ENCODE assay signal across 1 cellular context in the genomic region with DNA sequence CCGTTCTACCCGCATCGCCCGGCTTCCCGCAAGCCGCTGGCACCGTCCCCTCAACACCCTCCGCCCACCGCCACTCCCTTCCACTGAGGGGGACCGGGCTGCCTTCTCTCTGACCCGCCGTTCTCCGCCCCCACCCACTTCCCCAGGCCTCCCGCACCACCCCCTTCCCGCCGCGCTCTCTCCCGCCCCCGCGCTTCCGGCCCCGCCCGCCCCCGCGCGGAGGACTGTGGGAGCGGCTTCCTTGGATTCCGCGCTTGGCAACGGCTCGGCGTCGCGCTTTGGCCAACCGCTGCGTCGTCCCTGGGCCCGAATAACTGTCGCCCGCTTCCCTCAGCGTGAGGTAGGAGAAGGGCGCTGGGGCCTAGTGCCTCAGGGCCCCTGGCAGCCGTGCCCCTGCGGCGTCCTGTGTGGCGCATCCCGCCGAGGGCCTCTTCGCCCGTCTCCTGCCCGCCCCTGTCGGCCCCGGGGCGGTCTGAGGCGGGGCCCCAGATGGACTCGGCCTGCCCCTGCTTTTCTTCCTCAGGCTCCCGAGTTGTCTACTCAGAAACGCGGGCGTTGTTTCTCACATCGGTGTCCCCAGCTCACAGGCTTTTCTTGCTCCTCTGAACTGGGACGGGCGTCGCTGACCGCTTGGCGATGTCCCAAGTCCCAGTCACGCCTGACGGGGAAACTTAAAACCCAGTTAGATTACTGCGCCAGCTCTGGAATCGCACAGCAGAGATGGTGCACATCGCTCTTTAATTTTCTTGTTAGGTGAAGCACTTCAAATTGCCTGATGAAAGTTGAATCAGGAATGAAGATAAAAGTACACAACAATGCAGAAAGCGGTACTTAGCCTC.
TF ChIP-seq lines count a peak whose summit lies in the region.

A gene with protein sequence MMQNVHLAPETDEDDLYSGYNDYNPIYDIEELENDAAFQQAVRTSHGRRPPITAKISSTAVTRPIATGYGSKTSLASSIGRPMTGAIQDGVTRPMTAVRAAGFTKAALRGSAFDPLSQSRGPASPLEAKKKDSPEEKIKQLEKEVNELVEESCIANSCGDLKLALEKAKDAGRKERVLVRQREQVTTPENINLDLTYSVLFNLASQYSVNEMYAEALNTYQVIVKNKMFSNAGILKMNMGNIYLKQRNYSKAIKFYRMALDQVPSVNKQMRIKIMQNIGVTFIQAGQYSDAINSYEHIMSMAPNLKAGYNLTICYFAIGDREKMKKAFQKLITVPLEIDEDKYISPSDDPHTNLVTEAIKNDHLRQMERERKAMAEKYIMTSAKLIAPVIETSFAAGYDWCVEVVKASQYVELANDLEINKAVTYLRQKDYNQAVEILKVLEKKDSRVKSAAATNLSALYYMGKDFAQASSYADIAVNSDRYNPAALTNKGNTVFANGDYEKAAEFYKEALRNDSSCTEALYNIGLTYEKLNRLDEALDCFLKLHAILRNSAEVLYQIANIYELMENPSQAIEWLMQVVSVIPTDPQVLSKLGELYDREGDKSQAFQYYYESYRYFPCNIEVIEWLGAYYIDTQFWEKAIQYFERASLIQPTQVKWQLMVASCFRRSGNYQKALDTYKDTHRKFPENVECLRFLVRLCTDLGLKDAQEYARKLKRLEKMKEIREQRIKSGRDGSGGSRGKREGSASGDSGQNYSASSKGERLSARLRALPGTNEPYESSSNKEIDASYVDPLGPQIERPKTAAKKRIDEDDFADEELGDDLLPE (plus strand): TSS at position 241 of the 839 bp plus-strand sequence. CDS start 7,229 bp downstream, outside the sequence.

TF ChIP-seq in GM12878, 131 proteins besides CTCF, POLR2A, EP300 and RAD21 (continued from another document and continues in another):
- TF ChIP-seq POLR2AphosphoS5 (IDR thresholded peaks at IDR 0.05; ENCODE audit: low read length) (peak; percentile 66), ZNF622 (IDR thresholded peaks at IDR 0.05) (no peak), RB1 (IDR thresholded peaks at IDR 0.05; ENCODE audit: borderline replicate concordance) (no peak), EZH2 (IDR thresholded peaks at IDR 0.05; ENCODE audit: borderline replicate concordance, control insufficient read depth, low read depth, low read length) (no peak), EED (IDR thresholded peaks at IDR 0.05; ENCODE audit: low read depth) (peak; percentile 2; the same call in 1 of the 2 replicates), SMC3 (IDR thresholded peaks at IDR 0.05; ENCODE audit: borderline replicate concordance, low read length) (no peak), LARP7 (IDR thresholded peaks at IDR 0.05) (peak; percentile 57; the same call in 1 of the 2 replicates), BMI1 (IDR thresholded peaks at IDR 0.05; ENCODE audit: borderline replicate concordance) (no peak), MEF2B (IDR thresholded peaks at IDR 0.05; ENCODE audit: partially characterized antibody, poor library complexity, severe bottlenecking) (no peak), CREM (IDR thresholded peaks at IDR 0.05; ENCODE audit: low read depth) (peak; percentile 24; the same call in 1 of the 2 replicates), BHLHE40 (IDR thresholded peaks at IDR 0.05; ENCODE audit: borderline replicate concordance in 1 of 2, low read depth in 2 of 2, low read length in 1 of 2) (peak; percentile 5 to 20; a peak in 1 of 4 replicates), SIN3A (IDR thresholded peaks at IDR 0.05; ENCODE audit: low read depth, low read length) (peak; percentile 91), BRCA1 (IDR thresholded peaks at IDR 0.05; ENCODE audit: low read depth, low read length) (no peak), POU2F2 (IDR thresholded peaks at IDR 0.05; ENCODE audit: borderline replicate concordance, low read depth, low read length) (no peak), RBBP5 (conservative IDR thresholded peaks at IDR 0.05) (no peak), SMAD1 (IDR thresholded peaks at IDR 0.05; ENCODE audit: low read depth, partially characterized antibody) (no peak), ZBED1 (IDR thresholded peaks at IDR 0.05; ENCODE audit: borderline replicate concordance) (no peak), RUNX3 (IDR thresholded peaks at IDR 0.05; ENCODE audit: low read length) (no peak), GABPA (IDR thresholded peaks at IDR 0.05; ENCODE audit: low read depth) (0 out of 2 replicates have a peak, but pooled peaks have one; percentile 36), MTA3 (IDR thresholded peaks at IDR 0.05; ENCODE audit: borderline replicate concordance, low read length) (no peak), RCOR1 (conservative IDR thresholded peaks at IDR 0.05; ENCODE audit: low read depth, low read length) (no peak), CBFB (IDR thresholded peaks at IDR 0.05; ENCODE audit: low read depth) (0 out of 2 replicates have a peak, but pooled peaks have one; percentile 46), IKZF2 (IDR thresholded peaks at IDR 0.05) (peak in 1 of 2 experiments; percentile 12; a peak in 2 of 4 replicates), SPI1 (IDR thresholded peaks at IDR 0.05; ENCODE audit: borderline replicate concordance, insufficient read depth, low read depth, low read length) (no peak), EGR1 (IDR thresholded peaks at IDR 0.05; ENCODE audit: borderline replicate concordance in 1 of 2, low read depth in 2 of 2, low read length in 2 of 2) (peak; percentile 16 to 96), MYB (IDR thresholded peaks at IDR 0.05; ENCODE audit: borderline replicate concordance, low read depth, low read length) (no peak), SMAD5 (IDR thresholded peaks at IDR 0.05; ENCODE audit: low read depth) (peak; percentile 18; the same call in 1 of the 2 replicates), CBX5 (IDR thresholded peaks at IDR 0.05; ENCODE audit: low read depth) (0 out of 2 replicates have a peak, but pooled peaks have one; percentile 10), CREB1 (IDR thresholded peaks at IDR 0.05; ENCODE audit: low read depth) (peak; percentile 59), POLR2AphosphoS2 (IDR thresholded peaks at IDR 0.05; ENCODE audit: low read depth, low read length) (no peak), TARDBP (IDR thresholded peaks at IDR 0.05; ENCODE audit: borderline replicate concordance) (no peak), SP1 (IDR thresholded peaks at IDR 0.05; ENCODE audit: low read depth, low read length) (no peak), IKZF1 (conservative IDR thresholded peaks at IDR 0.05) (peak; percentile 79), IRF4 (IDR thresholded peaks at IDR 0.05; ENCODE audit: low read depth, low read length) (no peak), GATAD2B (conservative IDR thresholded peaks at IDR 0.05; ENCODE audit: low read depth) (peak; percentile 61), MXI1 (IDR thresholded peaks at IDR 0.05; ENCODE audit: low read depth, low read length) (peak; percentile 73)
- TF ChIP-seq, protein P1, sequence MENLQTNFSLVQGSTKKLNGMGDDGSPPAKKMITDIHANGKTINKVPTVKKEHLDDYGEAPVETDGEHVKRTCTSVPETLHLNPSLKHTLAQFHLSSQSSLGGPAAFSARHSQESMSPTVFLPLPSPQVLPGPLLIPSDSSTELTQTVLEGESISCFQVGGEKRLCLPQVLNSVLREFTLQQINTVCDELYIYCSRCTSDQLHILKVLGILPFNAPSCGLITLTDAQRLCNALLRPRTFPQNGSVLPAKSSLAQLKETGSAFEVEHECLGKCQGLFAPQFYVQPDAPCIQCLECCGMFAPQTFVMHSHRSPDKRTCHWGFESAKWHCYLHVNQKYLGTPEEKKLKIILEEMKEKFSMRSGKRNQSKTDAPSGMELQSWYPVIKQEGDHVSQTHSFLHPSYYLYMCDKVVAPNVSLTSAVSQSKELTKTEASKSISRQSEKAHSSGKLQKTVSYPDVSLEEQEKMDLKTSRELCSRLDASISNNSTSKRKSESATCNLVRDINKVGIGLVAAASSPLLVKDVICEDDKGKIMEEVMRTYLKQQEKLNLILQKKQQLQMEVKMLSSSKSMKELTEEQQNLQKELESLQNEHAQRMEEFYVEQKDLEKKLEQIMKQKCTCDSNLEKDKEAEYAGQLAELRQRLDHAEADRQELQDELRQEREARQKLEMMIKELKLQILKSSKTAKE (IDR thresholded peaks at IDR 0.05; ENCODE audit: low read depth, poor library complexity, severe bottlenecking) = no peak
- TF ChIP-seq, protein P2, sequence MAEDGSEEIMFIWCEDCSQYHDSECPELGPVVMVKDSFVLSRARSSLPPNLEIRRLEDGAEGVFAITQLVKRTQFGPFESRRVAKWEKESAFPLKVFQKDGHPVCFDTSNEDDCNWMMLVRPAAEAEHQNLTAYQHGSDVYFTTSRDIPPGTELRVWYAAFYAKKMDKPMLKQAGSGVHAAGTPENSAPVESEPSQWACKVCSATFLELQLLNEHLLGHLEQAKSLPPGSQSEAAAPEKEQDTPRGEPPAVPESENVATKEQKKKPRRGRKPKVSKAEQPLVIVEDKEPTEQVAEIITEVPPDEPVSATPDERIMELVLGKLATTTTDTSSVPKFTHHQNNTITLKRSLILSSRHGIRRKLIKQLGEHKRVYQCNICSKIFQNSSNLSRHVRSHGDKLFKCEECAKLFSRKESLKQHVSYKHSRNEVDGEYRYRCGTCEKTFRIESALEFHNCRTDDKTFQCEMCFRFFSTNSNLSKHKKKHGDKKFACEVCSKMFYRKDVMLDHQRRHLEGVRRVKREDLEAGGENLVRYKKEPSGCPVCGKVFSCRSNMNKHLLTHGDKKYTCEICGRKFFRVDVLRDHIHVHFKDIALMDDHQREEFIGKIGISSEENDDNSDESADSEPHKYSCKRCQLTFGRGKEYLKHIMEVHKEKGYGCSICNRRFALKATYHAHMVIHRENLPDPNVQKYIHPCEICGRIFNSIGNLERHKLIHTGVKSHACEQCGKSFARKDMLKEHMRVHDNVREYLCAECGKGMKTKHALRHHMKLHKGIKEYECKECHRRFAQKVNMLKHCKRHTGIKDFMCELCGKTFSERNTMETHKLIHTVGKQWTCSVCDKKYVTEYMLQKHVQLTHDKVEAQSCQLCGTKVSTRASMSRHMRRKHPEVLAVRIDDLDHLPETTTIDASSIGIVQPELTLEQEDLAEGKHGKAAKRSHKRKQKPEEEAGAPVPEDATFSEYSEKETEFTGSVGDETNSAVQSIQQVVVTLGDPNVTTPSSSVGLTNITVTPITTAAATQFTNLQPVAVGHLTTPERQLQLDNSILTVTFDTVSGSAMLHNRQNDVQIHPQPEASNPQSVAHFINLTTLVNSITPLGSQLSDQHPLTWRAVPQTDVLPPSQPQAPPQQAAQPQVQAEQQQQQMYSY (CRISPR knock-in tag; IDR thresholded peaks at IDR 0.05) = no peak
- TF ChIP-seq, protein P3, sequence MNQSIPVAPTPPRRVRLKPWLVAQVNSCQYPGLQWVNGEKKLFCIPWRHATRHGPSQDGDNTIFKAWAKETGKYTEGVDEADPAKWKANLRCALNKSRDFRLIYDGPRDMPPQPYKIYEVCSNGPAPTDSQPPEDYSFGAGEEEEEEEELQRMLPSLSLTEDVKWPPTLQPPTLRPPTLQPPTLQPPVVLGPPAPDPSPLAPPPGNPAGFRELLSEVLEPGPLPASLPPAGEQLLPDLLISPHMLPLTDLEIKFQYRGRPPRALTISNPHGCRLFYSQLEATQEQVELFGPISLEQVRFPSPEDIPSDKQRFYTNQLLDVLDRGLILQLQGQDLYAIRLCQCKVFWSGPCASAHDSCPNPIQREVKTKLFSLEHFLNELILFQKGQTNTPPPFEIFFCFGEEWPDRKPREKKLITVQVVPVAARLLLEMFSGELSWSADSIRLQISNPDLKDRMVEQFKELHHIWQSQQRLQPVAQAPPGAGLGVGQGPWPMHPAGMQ (IDR thresholded peaks at IDR 0.05; ENCODE audit: borderline replicate concordance) = no peak
- TF ChIP-seq, protein P4, sequence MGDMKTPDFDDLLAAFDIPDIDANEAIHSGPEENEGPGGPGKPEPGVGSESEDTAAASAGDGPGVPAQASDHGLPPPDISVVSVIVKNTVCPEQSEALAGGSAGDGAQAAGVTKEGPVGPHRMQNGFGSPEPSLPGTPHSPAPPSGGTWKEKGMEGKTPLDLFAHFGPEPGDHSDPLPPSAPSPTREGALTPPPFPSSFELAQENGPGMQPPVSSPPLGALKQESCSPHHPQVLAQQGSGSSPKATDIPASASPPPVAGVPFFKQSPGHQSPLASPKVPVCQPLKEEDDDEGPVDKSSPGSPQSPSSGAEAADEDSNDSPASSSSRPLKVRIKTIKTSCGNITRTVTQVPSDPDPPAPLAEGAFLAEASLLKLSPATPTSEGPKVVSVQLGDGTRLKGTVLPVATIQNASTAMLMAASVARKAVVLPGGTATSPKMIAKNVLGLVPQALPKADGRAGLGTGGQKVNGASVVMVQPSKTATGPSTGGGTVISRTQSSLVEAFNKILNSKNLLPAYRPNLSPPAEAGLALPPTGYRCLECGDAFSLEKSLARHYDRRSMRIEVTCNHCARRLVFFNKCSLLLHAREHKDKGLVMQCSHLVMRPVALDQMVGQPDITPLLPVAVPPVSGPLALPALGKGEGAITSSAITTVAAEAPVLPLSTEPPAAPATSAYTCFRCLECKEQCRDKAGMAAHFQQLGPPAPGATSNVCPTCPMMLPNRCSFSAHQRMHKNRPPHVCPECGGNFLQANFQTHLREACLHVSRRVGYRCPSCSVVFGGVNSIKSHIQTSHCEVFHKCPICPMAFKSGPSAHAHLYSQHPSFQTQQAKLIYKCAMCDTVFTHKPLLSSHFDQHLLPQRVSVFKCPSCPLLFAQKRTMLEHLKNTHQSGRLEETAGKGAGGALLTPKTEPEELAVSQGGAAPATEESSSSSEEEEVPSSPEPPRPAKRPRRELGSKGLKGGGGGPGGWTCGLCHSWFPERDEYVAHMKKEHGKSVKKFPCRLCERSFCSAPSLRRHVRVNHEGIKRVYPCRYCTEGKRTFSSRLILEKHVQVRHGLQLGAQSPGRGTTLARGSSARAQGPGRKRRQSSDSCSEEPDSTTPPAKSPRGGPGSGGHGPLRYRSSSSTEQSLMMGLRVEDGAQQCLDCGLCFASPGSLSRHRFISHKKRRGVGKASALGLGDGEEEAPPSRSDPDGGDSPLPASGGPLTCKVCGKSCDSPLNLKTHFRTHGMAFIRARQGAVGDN (IDR thresholded peaks at IDR 0.05) = peak; percentile 73
- TF ChIP-seq, protein P5, sequence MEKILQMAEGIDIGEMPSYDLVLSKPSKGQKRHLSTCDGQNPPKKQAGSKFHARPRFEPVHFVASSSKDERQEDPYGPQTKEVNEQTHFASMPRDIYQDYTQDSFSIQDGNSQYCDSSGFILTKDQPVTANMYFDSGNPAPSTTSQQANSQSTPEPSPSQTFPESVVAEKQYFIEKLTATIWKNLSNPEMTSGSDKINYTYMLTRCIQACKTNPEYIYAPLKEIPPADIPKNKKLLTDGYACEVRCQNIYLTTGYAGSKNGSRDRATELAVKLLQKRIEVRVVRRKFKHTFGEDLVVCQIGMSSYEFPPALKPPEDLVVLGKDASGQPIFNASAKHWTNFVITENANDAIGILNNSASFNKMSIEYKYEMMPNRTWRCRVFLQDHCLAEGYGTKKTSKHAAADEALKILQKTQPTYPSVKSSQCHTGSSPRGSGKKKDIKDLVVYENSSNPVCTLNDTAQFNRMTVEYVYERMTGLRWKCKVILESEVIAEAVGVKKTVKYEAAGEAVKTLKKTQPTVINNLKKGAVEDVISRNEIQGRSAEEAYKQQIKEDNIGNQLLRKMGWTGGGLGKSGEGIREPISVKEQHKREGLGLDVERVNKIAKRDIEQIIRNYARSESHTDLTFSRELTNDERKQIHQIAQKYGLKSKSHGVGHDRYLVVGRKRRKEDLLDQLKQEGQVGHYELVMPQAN (conservative IDR thresholded peaks at IDR 0.05) = peak; percentile 96
